In the genomic region with DNA sequence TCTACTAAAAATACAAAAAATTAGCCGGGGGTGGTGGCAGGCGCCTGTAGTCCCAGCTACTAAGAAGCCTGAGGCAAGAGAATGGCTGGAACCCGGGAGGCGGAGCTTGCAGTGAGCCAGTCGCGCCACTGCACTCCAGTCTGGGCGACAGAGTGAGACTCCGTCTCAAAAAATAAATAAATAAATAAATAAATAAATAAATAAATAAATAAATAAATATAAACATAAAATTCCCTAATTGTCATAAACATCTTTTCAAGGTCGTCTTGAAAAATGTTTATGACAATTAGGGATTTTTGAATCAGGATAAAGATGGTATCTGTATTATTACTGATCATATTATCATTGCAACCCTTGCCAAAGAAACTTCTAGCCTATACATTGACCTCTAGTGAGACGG, we compare ENCODE assay signal across 4 cellular contexts. TPM values are rescaled to one million over a fixed set of nuclear protein-coding genes. Genes with fewer than 3 reads are reported as not detected.
"Had no signal": no experiment of that assay in that cellular context is flagged by ENCODE, and none has a peak within 500 bp of the region (broad histone marks: within the 10 kb centered on the region; RNA-seq: fewer than 3 reads in every experiment).

No MANE protein-coding gene starts in this region.

RNA-seq across cellular contexts. Expression of gene NCBP2L, which starts 32.5 kb away (rescaled TPM):
- polyA plus RNA-seq: endothelial cell of umbilical vein, fibroblast of lung, foreskin keratinocyte, heart left ventricle had no signal
